Comparison of ENCODE assay signal across 8 cellular contexts in the genomic region with DNA sequence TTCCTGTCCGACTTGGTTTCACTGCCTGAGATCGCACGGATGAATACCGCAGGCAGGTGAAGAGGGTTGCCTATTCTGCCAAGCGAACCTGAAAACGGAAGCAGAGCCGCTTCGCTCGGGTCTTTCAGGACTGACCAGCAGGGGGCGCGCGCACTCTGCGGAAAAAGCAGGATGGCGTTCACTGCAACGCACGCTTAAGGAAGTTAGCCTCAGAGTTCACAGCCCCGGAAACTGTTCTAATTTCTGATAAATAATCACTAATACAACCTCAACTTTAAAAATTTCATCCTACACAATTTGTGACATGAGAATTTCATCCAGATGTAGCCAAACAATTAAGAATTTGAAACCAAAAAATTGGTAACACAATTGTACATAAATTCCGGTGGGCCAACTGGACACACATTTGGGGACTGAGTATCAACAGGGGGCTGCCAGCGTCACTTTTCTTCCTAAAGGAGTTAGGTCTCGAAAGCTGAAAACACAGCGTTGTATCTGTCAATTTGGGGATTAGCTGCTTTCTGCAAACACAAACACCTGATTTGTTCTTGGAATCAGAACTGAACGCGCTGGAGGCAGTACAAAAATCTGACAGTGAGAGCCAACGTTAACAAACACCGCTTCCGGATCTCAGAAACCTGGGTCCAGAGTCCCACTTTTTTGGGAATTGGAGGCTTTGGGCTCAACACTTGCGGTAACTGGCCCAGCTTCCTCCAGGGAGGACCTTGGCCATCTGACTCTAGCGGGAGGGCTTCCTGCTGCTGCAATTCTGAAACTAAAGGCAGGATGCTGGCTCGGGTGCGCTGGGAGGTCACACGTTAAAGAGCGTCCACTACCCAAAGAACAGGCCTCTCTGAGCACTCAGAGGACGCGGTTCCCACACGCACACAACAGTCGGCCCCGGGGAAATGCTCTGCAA.
DNase-seq lines count a peak whose midpoint lies in the region; ATAC-seq lines count a peak whose summit lies in the region.

No MANE protein-coding gene starts in this region.

- no peaks in the 10 kb centered on the region for H3K27me3 ChIP-seq in layer of hippocampus (ENCODE audit: control insufficient read depth, insufficient read depth, low read length)

- peak; percentile 54 for ATAC-seq in HG02884 (IDR thresholded peaks at IDR 0.05; ENCODE audit: unreplicated experiment)

- peak overlapping the region; percentile 56 for H3K27ac ChIP-seq in caudate nucleus (ENCODE audit: low read depth, low read length)
- H3K27ac ChIP-seq in layer of hippocampus (ENCODE audit: low read depth, low read length), result peak overlapping the region; percentile 33

- DNase-seq in DMS 273 (lab: John Stamatoyannopoulos, UW; ENCODE audit: unreplicated experiment) (peak; percentile 86), DMS 273 treated with DMSO at 0.1 percent for 48 hours (lab: John Stamatoyannopoulos, UW) (no peak), NCI-H2171 (lab: John Stamatoyannopoulos, UW) (peak; percentile 64), caudate nucleus (lab: John Stamatoyannopoulos, UW) (peak in 59 of 61 donors; percentile 21 to 86 (median 67))
- peak; percentile 79 to 95 (median 88) for DNase-seq in activated CD4-positive, CD25-positive, alpha-beta regulatory T cell (lab: John Stamatoyannopoulos, UW)
- DNase-seq in stimulated activated CD4-positive, alpha-beta T cell treated with anti-CD3 and anti-CD28 coated beads, Interleukin-1b, Interleukin-23, amount 100 ng/mL, for 24 hours (ENCODE audit: low read depth in 4 of 4, low spot score in 1 of 4), result peak; percentile 79 to 97 (median 92)
